15 cellular contexts compared by ENCODE assay signal in genomic region chr6:134621858-134622257, GRCh38.
DNase-seq lines count a peak whose midpoint lies in the region; ATAC-seq, FAIRE-seq and TF ChIP-seq lines count a peak whose summit lies in the region.
"Had no signal": no experiment of that assay in that cellular context is flagged by ENCODE, and none has a peak within 500 bp of the region (broad histone marks: within the 10 kb centered on the region; RNA-seq: fewer than 3 reads in every experiment).

No MANE protein-coding gene starts in this region.

- no peak overlapping the region for H3K4me3 Mint-ChIP-seq in activated T-helper 17 cell treated with anti-CD3 and anti-CD28 coated beads, Interleukin-2, amount 50 U/mL, for 72 hours
- H3K4me3 Mint-ChIP-seq: effector memory CD8-positive, alpha-beta T cell had no signal

- H3K9me3 Mint-ChIP-seq in activated T-helper 17 cell treated with anti-CD3 and anti-CD28 coated beads, Interleukin-2, amount 50 U/mL, for 72 hours: no peaks in the 10 kb centered on the region
- H3K9me3 Mint-ChIP-seq: effector memory CD8-positive, alpha-beta T cell had no signal

- DNase-seq in SIG-M5 treated with dmso at 0.1 percent for 504 hours (lab: John Stamatoyannopoulos, UW; ENCODE audit: unreplicated experiment): peak; percentile 6
- DNase-seq in SIG-M5 (lab: John Stamatoyannopoulos, UW): no peak
- peak; percentile 72 for DNase-seq in kidney
- DNase-seq in thyroid gland: peak; percentile 36 to 48
- DNase-seq in 8988T: no peak
- no peak for DNase-seq in GDM1 (lab: John Stamatoyannopoulos, UW)
- DNase-seq: activated gamma-delta T cell; effector memory CD8-positive, alpha-beta T cell; NCI-H1048; posterior cingulate gyrus had no signal

- H3K4me3 ChIP-seq in kidney (ENCODE audit: low read length in 2 of 2) (no peak overlapping the region), thyroid gland (replicated peaks in 1 of 3) (no peak overlapping the region)
- H3K4me3 ChIP-seq: SK-N-MC, thoracic aorta had no signal

- intact Hi-C loops in kidney (cut with DNase I): no loop called here
- intact Hi-C loops in thyroid gland (cut with DNase I): no loop called here

- H3K27ac Mint-ChIP-seq in activated T-helper 17 cell treated with anti-CD3 and anti-CD28 coated beads, Interleukin-2, amount 50 U/mL, for 72 hours: no peak overlapping the region
- H3K27ac Mint-ChIP-seq: effector memory CD8-positive, alpha-beta T cell had no signal

- H3K4me1 Mint-ChIP-seq in activated T-helper 17 cell treated with anti-CD3 and anti-CD28 coated beads, Interleukin-2, amount 50 U/mL, for 72 hours: peaks cover 9% of the 10 kb centered on the region

- no peak for TF ChIP-seq CTCF in kidney (IDR thresholded peaks at IDR 0.05; ENCODE audit: borderline replicate concordance, extremely low read depth, insufficient read depth)
- no peak for TF ChIP-seq CTCF in thyroid gland (IDR thresholded peaks at IDR 0.05)

- ATAC-seq in activated T-helper 17 cell treated with anti-CD3 and anti-CD28 coated beads, Interleukin-2, amount 50 U/mL, for 72 hours (replicated peaks): peak; percentile 44
- ATAC-seq in HG03565 (IDR thresholded peaks at IDR 0.05; ENCODE audit: unreplicated experiment): no peak
- ATAC-seq: effector memory CD8-positive, alpha-beta T cell had no signal

- no peaks in the 10 kb centered on the region for H3K36me3 Mint-ChIP-seq in activated T-helper 17 cell treated with anti-CD3 and anti-CD28 coated beads, Interleukin-2, amount 50 U/mL, for 72 hours (ENCODE audit: low read depth)

- FAIRE-seq in kidney (lab: Jason Lieb, UNC): no peak
- FAIRE-seq: GM18507 had no signal

- no peak for TF ChIP-seq POLR2A in thyroid gland (IDR thresholded peaks at IDR 0.05)

- no peak overlapping the region for H3K9ac ChIP-seq in kidney (ENCODE audit: low read length in 2 of 2)

- H3K27me3 ChIP-seq in thyroid gland: no peaks in the 10 kb centered on the region

- H3K36me3 ChIP-seq in kidney (ENCODE audit: control insufficient read depth in 1 of 2, insufficient read depth in 2 of 2, low read length in 2 of 2) (no peaks in the 10 kb centered on the region), thyroid gland (no peaks in the 10 kb centered on the region)
- H3K36me3 ChIP-seq: thoracic aorta had no signal

- no peaks in the 10 kb centered on the region for H3K9me3 ChIP-seq in kidney (ENCODE audit: control insufficient read depth in 1 of 2, low read length in 2 of 2)
- no peaks in the 10 kb centered on the region for H3K9me3 ChIP-seq in thyroid gland
- H3K9me3 ChIP-seq: thoracic aorta had no signal

- H3K27me3 Mint-ChIP-seq in activated T-helper 17 cell treated with anti-CD3 and anti-CD28 coated beads, Interleukin-2, amount 50 U/mL, for 72 hours: no peaks in the 10 kb centered on the region

- H3K27ac ChIP-seq in kidney (ENCODE audit: low read depth in 2 of 2, low read length in 2 of 2) (no peak overlapping the region), thyroid gland (no peak overlapping the region)
- H3K27ac ChIP-seq: SK-N-MC, thoracic aorta had no signal

- H3K4me1 ChIP-seq in kidney (ENCODE audit: control insufficient read depth in 1 of 2, insufficient read depth in 1 of 2, low read depth in 1 of 2, low read length in 2 of 2): no peaks in the 10 kb centered on the region
- peaks cover 4 to 13% of the 10 kb centered on the region in 2 donors for H3K4me1 ChIP-seq in thyroid gland

Comparison
In these comparisons a context has a peak if more than half of its experiments do, and no peak if none do; other contexts are left out.
1. DNase-seq: peak in SIG-M5 treated with dmso at 0.1 percent for 504 hours (single experiment), kidney (single experiment) and thyroid gland (2 of 2); none in SIG-M5 (single experiment), 8988T (single experiment) and GDM1 (single experiment).